11 cellular contexts compared by ENCODE assay signal in genomic region chr13:48570225-48570828, GRCh38. TPM values are rescaled to one million over a fixed set of nuclear protein-coding genes. Genes with fewer than 3 reads are reported as not detected.
A peak's percentile ranks its signal among the peaks of the same experiment; 100 is the strongest.
DNase-seq lines count a peak whose midpoint lies in the region; ATAC-seq, FAIRE-seq and TF ChIP-seq lines count a peak whose summit lies in the region.
"Had no signal": no experiment of that assay in that cellular context is flagged by ENCODE, and none has a peak within 500 bp of the region (broad histone marks: within the 10 kb centered on the region; RNA-seq: fewer than 3 reads in every experiment).

No MANE protein-coding gene starts in this region.

- 70 to 89% (median 84%) methylated on average over 8 of the region's 8 CpGs for WGBS in heart left ventricle, 4 donors
- 74% methylated on average over 8 of the region's 8 CpGs for WGBS in prostate gland

- no peak for DNase-seq in GM12892 (ENCODE audit: insufficient read length)
- peak; percentile 60 for DNase-seq in SKM-1 (lab: John Stamatoyannopoulos, UW; ENCODE audit: unreplicated experiment)
- DNase-seq in heart left ventricle, result peak in 1 of 5 donors; percentile 37
- DNase-seq in prostate gland (ENCODE audit: low spot score), result no peak
- no peak for DNase-seq in T-helper 2 cell
- no peak for DNase-seq in T-helper 1 cell
- DNase-seq in RCC 7860 (ENCODE audit: low spot score), result no peak
- DNase-seq: CD4-positive, CD25-positive, alpha-beta regulatory T cell; islet precursor cell; stimulated activated CD4-positive, alpha-beta T cell treated with anti-CD3 and anti-CD28 coated beads, Interleukin-15, amount 100 ng/mL, for 24 hours had no signal

- no peaks in the 10 kb centered on the region for H3K27me3 ChIP-seq in heart left ventricle
- H3K27me3 ChIP-seq in prostate gland (replicated peaks; ENCODE audit: insufficient read depth), result no peaks in the 10 kb centered on the region

- H3K36me3 ChIP-seq in heart left ventricle (no peaks in the 10 kb centered on the region), prostate gland (no peaks in the 10 kb centered on the region)

- intact Hi-C loops in heart left ventricle (cut with DNase I), result loop anchor here (5.0 to 10.0 kb wide), 10 partner anchors 38 to 476 kb away; partner anchors contain the start of genes ITM2B (in 3 of the 10), RCBTB2 (in 3 of the 10) and MED4 (in 1 of the 10)
- intact Hi-C loops in prostate gland (cut with DNase I), result loop anchor here (5.0 to 10.0 kb wide), 2 partner anchors 168 to 336 kb away; partner anchors contain the start of gene ITM2B

- H3K4me1 ChIP-seq in heart left ventricle, result peaks cover 3 to 87% (median 55%) of the 10 kb centered on the region in 12 donors
- H3K4me1 ChIP-seq in prostate gland (replicated peaks), result no peaks in the 10 kb centered on the region

- H3K9me3 ChIP-seq in heart left ventricle, result no peaks in the 10 kb centered on the region
- H3K9me3 ChIP-seq in prostate gland, result no peaks in the 10 kb centered on the region

- peak overlapping the region; percentile 72 to 90 (median 82) for H3K27ac ChIP-seq in heart left ventricle
- peak overlapping the region; percentile 67 to 71 for H3K27ac ChIP-seq in prostate gland

- FAIRE-seq in GM12892 (lab: Jason Lieb, UNC) (peak; percentile 77), RCC 7860 (lab: Jason Lieb, UNC) (no peak)

- peak in 2 of 4 donors; percentile 23 to 37 for ATAC-seq in heart left ventricle
- ATAC-seq in HG02678 (IDR thresholded peaks at IDR 0.05; ENCODE audit: unreplicated experiment), result no peak

- TF ChIP-seq POLR2A in GM12892 (IDR thresholded peaks at IDR 0.05; ENCODE audit: low read depth, low read length) (no peak), heart left ventricle (IDR thresholded peaks at IDR 0.05) (no peak), prostate gland (IDR thresholded peaks at IDR 0.05) (no peak)

- H3K4me3 ChIP-seq in heart left ventricle, result no peak overlapping the region
- H3K4me3 ChIP-seq in prostate gland, result no peak overlapping the region

- TF ChIP-seq CTCF in heart left ventricle (IDR thresholded peaks at IDR 0.05) (no peak), prostate gland (IDR thresholded peaks at IDR 0.05) (no peak)

RNA-seq across cellular contexts. Expression of gene RCBTB2, which starts 37.4 kb away (rescaled TPM):
- polyA plus RNA-seq in GM12892 (2012; ENCODE audit: missing spikeins), result 11.4 TPM
- 10 to 100 TPM in 6 of 9 donors, 1 to 10 TPM in 3; 5.9 to 16.2 (median 11.8) TPM for total RNA-seq in heart left ventricle
- polyA plus RNA-seq in heart left ventricle, result 10 to 100 TPM in 1 of 2 donors, 1 to 10 TPM in 1; 6.9 to 11.5 TPM
- total RNA-seq in prostate gland, result 10 to 100 TPM; 11.6 to 26.2 TPM
